ENCODE assay signal across 8 cellular contexts in the genomic region with DNA sequence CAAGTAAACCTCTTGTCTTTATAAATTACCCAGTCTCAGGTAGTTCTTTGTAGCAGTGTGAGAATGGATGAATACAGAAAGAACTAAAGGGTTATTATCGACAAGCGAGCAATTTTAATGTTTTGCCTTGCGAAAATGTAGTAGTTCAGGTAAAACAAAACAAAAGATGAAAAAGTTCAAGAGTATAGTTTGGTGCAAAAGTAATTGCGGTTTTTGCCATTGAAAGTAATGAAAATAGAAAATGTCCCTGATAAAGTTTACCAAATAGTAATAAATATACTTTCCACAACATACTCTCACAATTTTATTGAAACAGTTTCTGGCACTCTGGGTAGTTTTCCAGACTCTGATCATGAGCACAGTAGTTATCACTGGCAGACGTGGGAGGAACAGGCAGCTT.
"Had no signal": no experiment of that assay in that cellular context is flagged by ENCODE, and none has a peak within 500 bp of the region (broad histone marks: within the 10 kb centered on the region; RNA-seq: fewer than 3 reads in every experiment).

No MANE protein-coding gene starts in this region.

- H3K4me1 ChIP-seq: HAP-1 had no signal

- H3K9me3 ChIP-seq: HAP-1 had no signal

- H3K4me3 ChIP-seq: GM23248, HAP-1 had no signal

- FAIRE-seq: HTR-8/SVneo had no signal

- ATAC-seq: HCT116 had no signal

- H2AFZ ChIP-seq: GM23248 had no signal

- H3K27ac Mint-ChIP-seq: IgD-negative memory B cell had no signal

- DNase-seq: GM23248, GOT3, H7, KBM-7 had no signal

- H3K4me3 Mint-ChIP-seq: IgD-negative memory B cell had no signal

- H3K36me3 Mint-ChIP-seq: IgD-negative memory B cell had no signal

- H3K36me3 ChIP-seq: HAP-1 had no signal

- H3K9ac ChIP-seq: GM23248 had no signal

- H3K27ac ChIP-seq: GM23248 had no signal
